ENCODE assay signal across 1 cellular context in the genomic region with DNA sequence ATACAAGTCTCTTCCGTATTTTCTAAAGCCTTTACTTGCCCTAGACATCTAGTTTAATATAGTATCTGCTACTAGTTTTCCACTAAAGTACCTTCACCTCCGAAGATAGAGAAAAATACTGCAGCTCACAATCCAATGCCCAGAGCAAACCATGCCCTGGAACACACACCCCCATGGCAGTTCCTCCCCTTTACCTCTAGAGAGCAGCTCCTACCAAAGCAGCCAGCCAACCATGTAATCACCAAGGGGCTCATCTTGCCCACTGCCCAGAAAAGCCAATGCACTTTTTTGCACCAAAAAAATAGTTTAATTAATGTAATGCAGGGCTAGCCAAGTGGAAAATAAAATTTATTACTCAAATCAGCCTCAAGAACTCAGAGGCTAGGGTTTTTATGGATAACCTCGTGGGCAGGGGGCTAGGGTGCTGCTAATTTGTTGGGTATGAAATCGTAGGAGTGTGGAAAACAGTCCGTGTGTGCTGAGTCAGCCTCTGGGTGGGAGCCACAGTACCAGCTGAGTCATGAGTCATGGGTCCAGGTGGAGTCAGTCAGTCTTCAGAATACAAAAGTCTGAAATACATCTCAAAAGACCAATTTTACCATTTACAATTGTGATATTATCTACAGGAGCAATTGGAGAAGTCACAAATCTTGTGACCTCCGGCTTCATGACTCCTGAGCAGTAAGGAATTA.
TF ChIP-seq lines count a peak whose summit lies in the region.

No MANE protein-coding gene starts in this region.

TF ChIP-seq in K562, 482 proteins besides CTCF, POLR2A, EP300 and RAD21 (continued from another document):
- TF ChIP-seq UBTF (IDR thresholded peaks at IDR 0.05; ENCODE audit: borderline replicate concordance in 1 of 2, low read depth in 2 of 2, low read length in 2 of 2) = no peak
- TF ChIP-seq ADNP (tag; IDR thresholded peaks at IDR 0.05) = no peak
- TF ChIP-seq SIRT6 (IDR thresholded peaks at IDR 0.05; ENCODE audit: low read depth, low read length) = no peak
- peak; percentile 80 for TF ChIP-seq C11orf30 (IDR thresholded peaks at IDR 0.05; ENCODE audit: low read depth)
- peak; percentile 67; the same call in 1 of the 2 replicates for TF ChIP-seq MAFK (IDR thresholded peaks at IDR 0.05; ENCODE audit: low read length)
- no peak for TF ChIP-seq IFI16 (CRISPR knock-in tag; IDR thresholded peaks at IDR 0.05)
- no peak for TF ChIP-seq SAFB2 (IDR thresholded peaks at IDR 0.05; ENCODE audit: borderline replicate concordance, low read depth, low read length, severe bottlenecking)
- no peak for TF ChIP-seq NCOA6 (IDR thresholded peaks at IDR 0.05)
- TF ChIP-seq MAFG (tag; conservative IDR thresholded peaks at IDR 0.05) = peak; percentile 61
- no peak for TF ChIP-seq ETS1 (conservative IDR thresholded peaks at IDR 0.05; ENCODE audit: control insufficient read depth, low read depth, low read length)
- TF ChIP-seq, protein P1, sequence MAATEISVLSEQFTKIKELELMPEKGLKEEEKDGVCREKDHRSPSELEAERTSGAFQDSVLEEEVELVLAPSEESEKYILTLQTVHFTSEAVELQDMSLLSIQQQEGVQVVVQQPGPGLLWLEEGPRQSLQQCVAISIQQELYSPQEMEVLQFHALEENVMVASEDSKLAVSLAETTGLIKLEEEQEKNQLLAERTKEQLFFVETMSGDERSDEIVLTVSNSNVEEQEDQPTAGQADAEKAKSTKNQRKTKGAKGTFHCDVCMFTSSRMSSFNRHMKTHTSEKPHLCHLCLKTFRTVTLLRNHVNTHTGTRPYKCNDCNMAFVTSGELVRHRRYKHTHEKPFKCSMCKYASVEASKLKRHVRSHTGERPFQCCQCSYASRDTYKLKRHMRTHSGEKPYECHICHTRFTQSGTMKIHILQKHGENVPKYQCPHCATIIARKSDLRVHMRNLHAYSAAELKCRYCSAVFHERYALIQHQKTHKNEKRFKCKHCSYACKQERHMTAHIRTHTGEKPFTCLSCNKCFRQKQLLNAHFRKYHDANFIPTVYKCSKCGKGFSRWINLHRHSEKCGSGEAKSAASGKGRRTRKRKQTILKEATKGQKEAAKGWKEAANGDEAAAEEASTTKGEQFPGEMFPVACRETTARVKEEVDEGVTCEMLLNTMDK (IDR thresholded peaks at IDR 0.05; ENCODE audit: borderline replicate concordance, insufficient read depth, low read depth, low read length, poor library complexity, severe bottlenecking) = no peak
- TF ChIP-seq ZNF316 (IDR thresholded peaks at IDR 0.05) = peak; percentile 82
- no peak for TF ChIP-seq RCOR1 (IDR thresholded peaks at IDR 0.05; ENCODE audit: borderline replicate concordance in 1 of 2, low read depth in 2 of 2, low read length in 2 of 2)
- TF ChIP-seq ZNF24 (IDR thresholded peaks at IDR 0.05) = no peak
- no peak for TF ChIP-seq JUNB (CRISPR knock-in tag; conservative IDR thresholded peaks at IDR 0.05)
- TF ChIP-seq ATF3 (IDR thresholded peaks at IDR 0.05) = peak; percentile 49
- TF ChIP-seq ATF3 (CRISPR knock-in tag; conservative IDR thresholded peaks at IDR 0.05) = no peak
- TF ChIP-seq ZNF717 (CRISPR knock-in tag; IDR thresholded peaks at IDR 0.05) = no peak
- no peak for TF ChIP-seq RBM39 (optimal IDR thresholded peaks at IDR 0.05; ENCODE audit: low read depth, low read length)
- TF ChIP-seq JUND (IDR thresholded peaks at IDR 0.05; ENCODE audit: borderline replicate concordance, low read depth, low read length) = peak; percentile 39; the same call in 1 of the 2 replicates
- peak; percentile 45; the same call in 1 of the 3 replicates for TF ChIP-seq JUND (tag; IDR thresholded peaks at IDR 0.05; ENCODE audit: borderline replicate concordance, low read depth, low read length)
- TF ChIP-seq XRCC4 (IDR thresholded peaks at IDR 0.05; ENCODE audit: extremely low read depth, insufficient read depth, insufficient read length) = no peak
- no peak for TF ChIP-seq DPF2 (IDR thresholded peaks at IDR 0.05)
- TF ChIP-seq ZNF143 (CRISPR knock-in tag; IDR thresholded peaks at IDR 0.05) = no peak
- TF ChIP-seq PCBP2 (IDR thresholded peaks at IDR 0.05; ENCODE audit: low read depth, low read length, poor library complexity, severe bottlenecking) = no peak
- peak; percentile 52 for TF ChIP-seq NFE2 (IDR thresholded peaks at IDR 0.05; ENCODE audit: low read depth)
- TF ChIP-seq FOSL1 (tag; conservative IDR thresholded peaks at IDR 0.05) = no peak
- TF ChIP-seq ZNF41 (CRISPR knock-in tag; conservative IDR thresholded peaks at IDR 0.05) = no peak
- no peak for TF ChIP-seq NFXL1 (CRISPR knock-in tag; IDR thresholded peaks at IDR 0.05)
- TF ChIP-seq POLR2AphosphoS2 (IDR thresholded peaks at IDR 0.05; ENCODE audit: low read length) = no peak
- TF ChIP-seq, protein P2, sequence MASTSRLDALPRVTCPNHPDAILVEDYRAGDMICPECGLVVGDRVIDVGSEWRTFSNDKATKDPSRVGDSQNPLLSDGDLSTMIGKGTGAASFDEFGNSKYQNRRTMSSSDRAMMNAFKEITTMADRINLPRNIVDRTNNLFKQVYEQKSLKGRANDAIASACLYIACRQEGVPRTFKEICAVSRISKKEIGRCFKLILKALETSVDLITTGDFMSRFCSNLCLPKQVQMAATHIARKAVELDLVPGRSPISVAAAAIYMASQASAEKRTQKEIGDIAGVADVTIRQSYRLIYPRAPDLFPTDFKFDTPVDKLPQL (IDR thresholded peaks at IDR 0.05; ENCODE audit: extremely low read depth, insufficient read length) = no peak
- no peak for TF ChIP-seq SAFB (IDR thresholded peaks at IDR 0.05; ENCODE audit: borderline replicate concordance, low read depth, low read length)
- no peak for TF ChIP-seq YBX1 (IDR thresholded peaks at IDR 0.05)
- TF ChIP-seq ZNF79 (CRISPR knock-in tag; IDR thresholded peaks at IDR 0.05; ENCODE audit: low read depth) = no peak
- no peak for TF ChIP-seq DDX20 (tag; IDR thresholded peaks at IDR 0.05; ENCODE audit: low read depth)
- no peak for TF ChIP-seq RFX7 (CRISPR knock-in tag; IDR thresholded peaks at IDR 0.05)
- no peak for TF ChIP-seq ZMIZ1 (IDR thresholded peaks at IDR 0.05; ENCODE audit: low read depth in 2 of 2, low read length in 2 of 2)
- no peak for TF ChIP-seq CBX3 (IDR thresholded peaks at IDR 0.05; ENCODE audit: borderline replicate concordance in 1 of 2, low read length in 2 of 2)
- no peak for TF ChIP-seq POLR2B (IDR thresholded peaks at IDR 0.05; ENCODE audit: low read depth, partially characterized antibody)
- TF ChIP-seq SMARCB1 (IDR thresholded peaks at IDR 0.05; ENCODE audit: insufficient read length, low read depth) = no peak
- TF ChIP-seq MAFF (IDR thresholded peaks at IDR 0.05; ENCODE audit: low read length) = peak; percentile 52; the same call in 1 of the 2 replicates
- TF ChIP-seq SRSF7 (optimal IDR thresholded peaks at IDR 0.05; ENCODE audit: low read depth, low read length) = no peak
- TF ChIP-seq ZNF263 (CRISPR knock-in tag; IDR thresholded peaks at IDR 0.05; ENCODE audit: borderline replicate concordance) = no peak
